Comparison of ENCODE assay signal across 16 cellular contexts in genomic region chr4:169724251-169724650, GRCh38. TPM values are rescaled to one million over a fixed set of nuclear protein-coding genes. Genes with fewer than 3 reads are reported as not detected.
A peak's percentile ranks its signal among the peaks of the same experiment; 100 is the strongest.
DNase-seq lines count a peak whose midpoint lies in the region; ATAC-seq and TF ChIP-seq lines count a peak whose summit lies in the region.
"Had no signal": no experiment of that assay in that cellular context is flagged by ENCODE, and none has a peak within 500 bp of the region (broad histone marks: within the 10 kb centered on the region; RNA-seq: fewer than 3 reads in every experiment).

No MANE protein-coding gene starts in this region.

- H3K4me1 ChIP-seq in HUES64 (ENCODE audit: insufficient read depth, low read length), result peaks cover 7% of the 10 kb centered on the region
- H3K4me1 ChIP-seq in mucosa of descending colon (ENCODE audit: low read depth), result no peaks in the 10 kb centered on the region
- H3K4me1 ChIP-seq: heart left ventricle had no signal

- ATAC-seq in left colon (peak; percentile 5), mucosa of descending colon (no peak)
- ATAC-seq: activated CD8-positive, alpha-beta T cell treated with anti-CD3 and anti-CD28 coated beads for 36 hours; stimulated activated naive CD8-positive, alpha-beta T cell treated with anti-CD3 and anti-CD28 coated beads, Interleukin-15, Interleukin-2, amounts not matched to agents 100 U/mL and 50 U/mL, for 24 hours had no signal

- H3K9me3 ChIP-seq in HUES64 (ENCODE audit: insufficient read depth, low read depth, low read length) (no peaks in the 10 kb centered on the region), mucosa of descending colon (no peaks in the 10 kb centered on the region)
- H3K9me3 ChIP-seq: heart left ventricle had no signal

- H3K27me3 ChIP-seq in BJ (ENCODE audit: control insufficient read depth, insufficient read depth, low read length) (no peaks in the 10 kb centered on the region), HUES64 (ENCODE audit: insufficient read depth, low read length) (no peaks in the 10 kb centered on the region)
- H3K27me3 ChIP-seq: heart left ventricle had no signal

- WGBS in HUES64, result 79% methylated on average over 2 of the region's 2 CpGs

- DNase-seq in BJ (ENCODE audit: low read depth), result peak; percentile 8
- DNase-seq in choroid plexus epithelial cell (ENCODE audit: low read depth), result peak; percentile 38
- no peak for DNase-seq in left colon
- no peak for DNase-seq in stimulated activated CD4-positive, alpha-beta T cell treated with anti-CD3 and anti-CD28 coated beads, Interleukin-4, amount 100 ng/mL, for 1 hour
- DNase-seq in mucosa of descending colon, result no peak
- no peak for DNase-seq in G401 (ENCODE audit: low spot score)
- DNase-seq in NCI-H446 (lab: John Stamatoyannopoulos, UW), result no peak
- DNase-seq: activated CD8-positive, alpha-beta T cell treated with anti-CD3 and anti-CD28 coated beads for 36 hours; Calu3; heart left ventricle; MM.1S; NCI-H1930; NCI-H524 treated with DMSO at 0.1 percent for 48 hours; stimulated activated naive CD8-positive, alpha-beta T cell treated with anti-CD3 and anti-CD28 coated beads, Interleukin-15, Interleukin-2, amounts not matched to agents 100 U/mL and 50 U/mL, for 24 hours had no signal

- CTCF ChIA-PET in BJ (lab: Yijun Ruan, JAX), result interaction anchor here (0.9 kb wide), 1 partner anchor 13 kb away, joined by 3 read pairs; no protein-coding TSS in a partner anchor

- H3K27ac ChIP-seq in HUES64 (ENCODE audit: low read depth, low read length), result 0 out of 2 replicates have a peak overlapping the region, but pooled peaks have one; percentile 5
- H3K27ac ChIP-seq: heart left ventricle had no signal

- TF ChIP-seq CTCF in BJ (IDR thresholded peaks at IDR 0.05; ENCODE audit: insufficient read depth, low read depth, low read length), result no peak
- TF ChIP-seq CTCF in choroid plexus epithelial cell (conservative IDR thresholded peaks at IDR 0.05; ENCODE audit: low read depth, low read length), result no peak
- no peak for TF ChIP-seq CTCF in mucosa of descending colon (IDR thresholded peaks at IDR 0.05)

- in situ Hi-C loops in G401 (cut with HindIII; ENCODE audit: low sequenced_read_pairs), result no loop called here

- intact Hi-C loops in left colon (cut with DNase I, micrococcal nuclease), result loop anchor here in 1 of 2 donors (5.0 kb wide), 1 partner anchor 42 kb away; no protein-coding TSS in a partner anchor
- intact Hi-C loops in mucosa of descending colon (cut with DNase I, micrococcal nuclease), result no loop called here

- no peak overlapping the region for H3K4me3 ChIP-seq in BJ (ENCODE audit: low read depth, low read length)
- no peak overlapping the region for H3K4me3 ChIP-seq in HUES64 (ENCODE audit: low read length)
- H3K4me3 ChIP-seq in choroid plexus epithelial cell (ENCODE audit: low read depth, low read length), result no peak overlapping the region
- no peak overlapping the region for H3K4me3 ChIP-seq in mucosa of descending colon
- H3K4me3 ChIP-seq: heart left ventricle, SK-N-MC had no signal

- H3K36me3 ChIP-seq in BJ (ENCODE audit: control insufficient read depth, insufficient read depth, low read length), result no peaks in the 10 kb centered on the region; the same call in 1 of the 2 replicates
- peaks cover 16% of the 10 kb centered on the region for H3K36me3 ChIP-seq in HUES64 (ENCODE audit: insufficient read depth, low read length)
- no peaks in the 10 kb centered on the region for H3K36me3 ChIP-seq in mucosa of descending colon (ENCODE audit: low read depth)

- POLR2A ChIA-PET in BJ (lab: Charles Lee), result interaction anchor here (0.7 kb wide), 1 partner anchor 644 kb away, joined by 4 read pairs; no protein-coding TSS in a partner anchor

- no peak overlapping the region for H3K9ac ChIP-seq in HUES64 (ENCODE audit: low read depth, low read length)

RNA-seq across cellular contexts. Expression of gene HPF1, which starts 33.5 kb away (rescaled TPM):
- 6.4 and 20.1 TPM in 2 replicates for polyA plus RNA-seq in BJ (2011; rRNA removed)
- 2.3 and 3.7 TPM in 2 replicates for polyA minus RNA-seq in BJ (2011; rRNA and poly(A)+ RNA removed)
- polyA plus RNA-seq in HUES64 (2013, experiment 1 of 2), result 39.8 TPM
- 52.8 TPM for polyA plus RNA-seq in HUES64 (2013, experiment 2 of 2)
- total RNA-seq in left colon (10 to 100 TPM in 1 of 2 donors, 1 to 10 TPM in 1; 8.4 to 10.2 TPM), mucosa of descending colon (10 to 100 TPM; 11.1 to 23.8 (median 14.1) TPM)
- total RNA-seq in G401 (2014; rRNA removed; shearing (Covaris generic)), result 23.3 and 57.4 TPM in 2 replicates

Comparison
In these comparisons a context has a peak if more than half of its experiments do, and no peak if none do; other contexts are left out.
1. DNase-seq: peak in BJ (single experiment) and choroid plexus epithelial cell (single experiment); none in left colon (0 of 2), stimulated activated CD4-positive, alpha-beta T cell treated with anti-CD3 and anti-CD28 coated beads, Interleukin-4, amount 100 ng/mL, for 1 hour (single experiment), mucosa of descending colon (0 of 3), G401 (single experiment) and NCI-H446 (0 of 2).